Comparison of ENCODE assay signal across 9 cellular contexts in the genomic region with DNA sequence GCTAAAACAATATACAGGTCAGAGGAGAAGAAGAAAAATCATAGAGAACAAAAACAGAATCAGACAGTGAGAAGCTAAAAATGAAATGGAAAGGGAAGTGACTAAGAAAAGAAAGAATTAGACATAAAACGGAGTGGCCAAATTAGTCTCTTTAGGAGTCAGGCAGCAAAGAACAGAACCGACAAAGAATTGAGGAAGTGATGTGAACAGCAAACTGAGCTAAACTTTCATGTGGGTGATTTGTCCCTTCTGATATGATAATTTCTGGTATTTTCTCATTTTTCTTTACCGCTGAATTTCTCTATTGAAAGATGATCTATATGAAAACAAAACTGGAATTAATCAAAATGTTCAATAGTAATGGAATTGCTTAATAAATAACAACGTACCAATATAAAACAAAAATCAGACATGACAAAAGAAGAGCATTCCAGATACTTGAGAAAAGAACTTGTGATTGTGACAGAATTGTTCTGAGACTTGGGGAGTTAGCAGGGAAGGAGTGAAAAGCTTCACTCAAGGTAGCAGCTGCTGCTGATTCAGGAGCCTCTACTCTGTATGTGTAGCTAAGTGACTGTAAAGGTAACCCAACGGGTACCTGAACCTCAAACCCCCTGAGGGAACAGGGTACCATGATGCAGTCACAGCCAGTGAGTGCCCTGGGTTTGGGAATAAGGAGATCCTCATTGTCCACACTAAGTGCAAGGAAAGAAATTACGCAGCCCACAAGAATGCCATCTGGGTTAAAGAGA. TPM values are rescaled to one million over a fixed set of nuclear protein-coding genes. Genes with fewer than 3 reads are reported as not detected.
DNase-seq lines count a peak whose midpoint lies in the region; ATAC-seq and TF ChIP-seq lines count a peak whose summit lies in the region.
"Had no signal": no experiment of that assay in that cellular context is flagged by ENCODE, and none has a peak within 500 bp of the region (broad histone marks: within the 10 kb centered on the region; RNA-seq: fewer than 3 reads in every experiment).

No MANE protein-coding gene starts in this region.

- peak overlapping the region; percentile 70 for H3K27ac Mint-ChIP-seq in activated naive CD4-positive, alpha-beta T cell treated with anti-CD3 and anti-CD28 coated beads, Interleukin-2, amount 50 U/mL, for 72 hours

- ATAC-seq in GM19455 (IDR thresholded peaks at IDR 0.05; ENCODE audit: unreplicated experiment) (peak; percentile 84), HG03175 (IDR thresholded peaks at IDR 0.05; ENCODE audit: unreplicated experiment) (peak; percentile 72)
- peak; percentile 87 to 90 for ATAC-seq in activated naive CD4-positive, alpha-beta T cell treated with anti-CD3 and anti-CD28 coated beads, Interleukin-2, amount 50 U/mL, for 72 hours

- no peak for TF ChIP-seq CTCF in GM13976 (IDR thresholded peaks at IDR 0.05; ENCODE audit: borderline replicate concordance, control extremely low read depth, extremely low read depth, insufficient read depth, missing control alignments)

- H3K9me3 Mint-ChIP-seq in activated naive CD4-positive, alpha-beta T cell treated with anti-CD3 and anti-CD28 coated beads, Interleukin-2, amount 50 U/mL, for 72 hours: no peaks in the 10 kb centered on the region
- H3K9me3 Mint-ChIP-seq: IgD-negative memory B cell had no signal

- H3K36me3 Mint-ChIP-seq in activated naive CD4-positive, alpha-beta T cell treated with anti-CD3 and anti-CD28 coated beads, Interleukin-2, amount 50 U/mL, for 72 hours: peaks cover 5 to 20% of the 10 kb centered on the region in 2 donors

- DNase-seq in GM13976 (ENCODE audit: low spot score): peak; percentile 43
- no peak for DNase-seq in activated naive CD4-positive, alpha-beta T cell treated with anti-CD3 and anti-CD28 coated beads, Interleukin-2, amount 50 U/mL, for 72 hours (ENCODE audit: low spot score in 2 of 2)
- DNase-seq in HuH-7.5 (ENCODE audit: low spot score): no peak
- DNase-seq in GM19238 (ENCODE audit: insufficient read length, low spot score): no peak
- DNase-seq in NCI-H2107 (lab: John Stamatoyannopoulos, UW): no peak
- no peak for DNase-seq in AG08396 (ENCODE audit: low spot score)

- in situ Hi-C loops in GM13976 (cut with MboI; ENCODE audit: low sequenced_read_pairs, unreplicated experiment): no loop called here

RNA-seq across cellular contexts. Expression of gene TAPT1, which starts 8.8 kb away (rescaled TPM):
- 10 to 100 TPM; 33.6 to 52.5 TPM for total RNA-seq in activated naive CD4-positive, alpha-beta T cell treated with anti-CD3 and anti-CD28 coated beads, Interleukin-2, amount 50 U/mL, for 72 hours
